In the genomic region with DNA sequence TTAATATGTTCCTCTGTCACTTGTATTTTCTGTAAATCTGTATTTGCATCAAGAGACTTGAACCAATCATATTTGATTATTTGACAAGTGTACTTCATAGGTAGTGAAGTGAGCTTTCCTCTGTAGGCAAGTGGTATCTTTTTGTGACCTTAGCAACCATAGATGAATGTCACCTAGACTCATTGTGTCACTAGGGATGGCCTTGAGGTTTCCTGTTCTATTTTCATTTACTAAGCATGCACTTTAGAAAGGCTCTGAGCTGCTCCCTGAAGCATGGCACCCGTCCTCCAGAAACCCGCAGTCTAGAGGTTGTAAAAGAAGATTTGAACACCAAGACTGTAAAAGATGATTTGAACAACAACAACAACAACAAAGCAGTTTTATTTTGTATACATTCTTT, we compare ENCODE assay signal across 1 cellular context.
TF ChIP-seq lines count a peak whose summit lies in the region.

No MANE protein-coding gene starts in this region.

TF ChIP-seq in GM12878, 131 proteins besides CTCF, POLR2A, EP300 and RAD21 (continued from another document):
- TF ChIP-seq ZBED1 (IDR thresholded peaks at IDR 0.05; ENCODE audit: borderline replicate concordance) (0 out of 2 replicates have a peak, but pooled peaks have one; percentile 24), TBL1XR1 (IDR thresholded peaks at IDR 0.05; ENCODE audit: low read depth, low read length) (peak; percentile 41; the same call in 1 of the 2 replicates), RUNX3 (IDR thresholded peaks at IDR 0.05; ENCODE audit: low read length) (peak; percentile 85), ZNF24 (IDR thresholded peaks at IDR 0.05) (no peak)
- TF ChIP-seq, protein P1, sequence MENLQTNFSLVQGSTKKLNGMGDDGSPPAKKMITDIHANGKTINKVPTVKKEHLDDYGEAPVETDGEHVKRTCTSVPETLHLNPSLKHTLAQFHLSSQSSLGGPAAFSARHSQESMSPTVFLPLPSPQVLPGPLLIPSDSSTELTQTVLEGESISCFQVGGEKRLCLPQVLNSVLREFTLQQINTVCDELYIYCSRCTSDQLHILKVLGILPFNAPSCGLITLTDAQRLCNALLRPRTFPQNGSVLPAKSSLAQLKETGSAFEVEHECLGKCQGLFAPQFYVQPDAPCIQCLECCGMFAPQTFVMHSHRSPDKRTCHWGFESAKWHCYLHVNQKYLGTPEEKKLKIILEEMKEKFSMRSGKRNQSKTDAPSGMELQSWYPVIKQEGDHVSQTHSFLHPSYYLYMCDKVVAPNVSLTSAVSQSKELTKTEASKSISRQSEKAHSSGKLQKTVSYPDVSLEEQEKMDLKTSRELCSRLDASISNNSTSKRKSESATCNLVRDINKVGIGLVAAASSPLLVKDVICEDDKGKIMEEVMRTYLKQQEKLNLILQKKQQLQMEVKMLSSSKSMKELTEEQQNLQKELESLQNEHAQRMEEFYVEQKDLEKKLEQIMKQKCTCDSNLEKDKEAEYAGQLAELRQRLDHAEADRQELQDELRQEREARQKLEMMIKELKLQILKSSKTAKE (IDR thresholded peaks at IDR 0.05; ENCODE audit: low read depth, poor library complexity, severe bottlenecking): peak; percentile 23
